In genomic region chr10:88528791-88529190, GRCh38 we compare ENCODE assay signal across 32 cellular contexts. TPM values are rescaled to one million over a fixed set of nuclear protein-coding genes. Genes with fewer than 3 reads are reported as not detected.
"Had no signal": no experiment of that assay in that cellular context is flagged by ENCODE, and none has a peak within 500 bp of the region (broad histone marks: within the 10 kb centered on the region; RNA-seq: fewer than 3 reads in every experiment).

No MANE protein-coding gene starts in this region.

- H3K4me1 Mint-ChIP-seq: activated CD4-positive, alpha-beta T cell treated with anti-CD3 and anti-CD28 coated beads, Interleukin-2, amount 10 ng/mL, durations not matched to agents 7 days and 5 days; activated naive CD4-positive, alpha-beta T cell treated with anti-CD3 and anti-CD28 coated beads, Interleukin-2, amount 10 ng/mL, durations not matched to agents 7 days and 5 days; activated naive CD8-positive, alpha-beta T cell treated with anti-CD3 and anti-CD28 coated beads, Interleukin-2, amount 10 ng/mL, durations not matched to agents 7 days and 5 days had no signal

- H3K27ac Mint-ChIP-seq: activated CD4-positive, alpha-beta memory T cell treated with anti-CD3 and anti-CD28 coated beads, Interleukin-2, amount 10 ng/mL, durations not matched to agents 7 days and 5 days; activated CD4-positive, alpha-beta T cell treated with anti-CD3 and anti-CD28 coated beads, Interleukin-2, amount 10 ng/mL, durations not matched to agents 7 days and 5 days; activated naive CD4-positive, alpha-beta T cell treated with anti-CD3 and anti-CD28 coated beads, Interleukin-2, amount 10 ng/mL, durations not matched to agents 7 days and 5 days; activated naive CD4-positive, alpha-beta T cell treated with anti-CD3 and anti-CD28 coated beads, Interleukin-2, amount 50 U/mL, for 72 hours; activated naive CD8-positive, alpha-beta T cell treated with anti-CD3 and anti-CD28 coated beads, Interleukin-2, amount 10 ng/mL, durations not matched to agents 7 days and 5 days; activated T-cell treated with anti-CD3 and anti-CD28 coated beads, Interleukin-2, amount 50 U/mL, for 24 hours; activated T-cell treated with anti-CD3 and anti-CD28 coated beads, Interleukin-2, amount 50 U/mL, for 72 hours; effector memory CD8-positive, alpha-beta T cell; T-helper 17 cell; T-helper 2 cell treated with Interferon-gamma antibody and Interleukin-4, amounts not matched to agents 5 μg/mL and 100 μg/mL, for 36 hours had no signal

- H3K4me3 Mint-ChIP-seq: activated CD4-positive, alpha-beta memory T cell treated with anti-CD3 and anti-CD28 coated beads, Interleukin-2, amount 10 ng/mL, durations not matched to agents 7 days and 5 days; activated CD4-positive, alpha-beta T cell treated with anti-CD3 and anti-CD28 coated beads, Interleukin-2, amount 10 ng/mL, durations not matched to agents 7 days and 5 days; activated naive CD4-positive, alpha-beta T cell treated with anti-CD3 and anti-CD28 coated beads, Interleukin-2, amount 10 ng/mL, durations not matched to agents 7 days and 5 days; activated naive CD8-positive, alpha-beta T cell treated with anti-CD3 and anti-CD28 coated beads, Interleukin-2, amount 10 ng/mL, durations not matched to agents 7 days and 5 days; activated T-cell treated with anti-CD3 and anti-CD28 coated beads, Interleukin-2, amount 50 U/mL, for 24 hours; activated T-cell treated with anti-CD3 and anti-CD28 coated beads, Interleukin-2, amount 50 U/mL, for 72 hours; effector memory CD8-positive, alpha-beta T cell; T-helper 17 cell; T-helper 2 cell treated with Interferon-gamma antibody and Interleukin-4, amounts not matched to agents 5 μg/mL and 100 μg/mL, for 36 hours had no signal

- H3K9me3 Mint-ChIP-seq: activated CD4-positive, alpha-beta memory T cell treated with anti-CD3 and anti-CD28 coated beads, Interleukin-2, amount 10 ng/mL, durations not matched to agents 7 days and 5 days; activated CD4-positive, alpha-beta T cell treated with anti-CD3 and anti-CD28 coated beads, Interleukin-2, amount 10 ng/mL, durations not matched to agents 7 days and 5 days; activated naive CD4-positive, alpha-beta T cell treated with anti-CD3 and anti-CD28 coated beads, Interleukin-2, amount 10 ng/mL, durations not matched to agents 7 days and 5 days; activated naive CD4-positive, alpha-beta T cell treated with anti-CD3 and anti-CD28 coated beads, Interleukin-2, amount 50 U/mL, for 72 hours; activated naive CD8-positive, alpha-beta T cell treated with anti-CD3 and anti-CD28 coated beads, Interleukin-2, amount 10 ng/mL, durations not matched to agents 7 days and 5 days; activated T-cell treated with anti-CD3 and anti-CD28 coated beads, Interleukin-2, amount 50 U/mL, for 24 hours; activated T-cell treated with anti-CD3 and anti-CD28 coated beads, Interleukin-2, amount 50 U/mL, for 72 hours; effector memory CD8-positive, alpha-beta T cell; T-helper 2 cell treated with Interferon-gamma antibody and Interleukin-4, amounts not matched to agents 5 μg/mL and 100 μg/mL, for 36 hours had no signal

- H3K27me3 ChIP-seq: body of pancreas, esophagus muscularis mucosa had no signal

- H3K27me3 Mint-ChIP-seq: activated T-cell treated with anti-CD3 and anti-CD28 coated beads, Interleukin-2, amount 50 U/mL, for 24 hours; effector memory CD8-positive, alpha-beta T cell had no signal

- DNase-seq: activated CD4-positive, alpha-beta memory T cell treated with anti-CD3 and anti-CD28 coated beads, Interleukin-2, amount 10 ng/mL, durations not matched to agents 7 days and 5 days; activated CD4-positive, alpha-beta T cell treated with anti-CD3 and anti-CD28 coated beads for 4 hours; activated CD4-positive, alpha-beta T cell treated with anti-CD3 and anti-CD28 coated beads, Interleukin-2, amount 10 ng/mL, durations not matched to agents 7 days and 5 days; activated CD4-positive, alpha-beta T cell treated with anti-CD3 and anti-CD28 coated beads, Interleukin-2, amount 50 U/mL, for 4 hours; activated CD4-positive, CD25-positive, alpha-beta regulatory T cell; activated CD4-positive, CD25-positive, alpha-beta regulatory T cell treated with anti-CD3 and anti-CD28 coated beads, Interleukin-2, amount 50 U/mL, for 72 hours; activated CD8-positive, alpha-beta memory T cell treated with anti-CD3 and anti-CD28 coated beads, Interleukin-2, amount 50 U/mL, for 48 hours; activated gamma-delta T cell; activated naive CD4-positive, alpha-beta T cell; activated naive CD4-positive, alpha-beta T cell treated with anti-CD3 and anti-CD28 coated beads, Interleukin-2, amount 10 ng/mL, durations not matched to agents 7 days and 5 days; activated naive CD8-positive, alpha-beta T cell treated with anti-CD3 and anti-CD28 coated beads, Interleukin-2, amount 10 ng/mL, durations not matched to agents 7 days and 5 days; activated T-cell treated with anti-CD3 and anti-CD28 coated beads for 4 hours; activated T-cell treated with anti-CD3 and anti-CD28 coated beads, Interleukin-2, amount 50 U/mL, for 24 hours; activated T-cell treated with anti-CD3 and anti-CD28 coated beads, Interleukin-2, amount 50 U/mL, for 72 hours; amniotic stem cell; anterior cingulate cortex; body of pancreas; caudate nucleus; cortex of kidney; dermis blood vessel endothelial cell; effector CD4-positive, alpha-beta T cell; effector memory CD8-positive, alpha-beta T cell; erythroblast; head of caudate nucleus; T-helper 1 cell; T-helper 17 cell; T1000 had no signal

- H3K36me3 Mint-ChIP-seq: activated naive CD4-positive, alpha-beta T cell treated with anti-CD3 and anti-CD28 coated beads, Interleukin-2, amount 10 ng/mL, durations not matched to agents 7 days and 5 days; activated naive CD4-positive, alpha-beta T cell treated with anti-CD3 and anti-CD28 coated beads, Interleukin-2, amount 50 U/mL, for 72 hours; activated naive CD8-positive, alpha-beta T cell treated with anti-CD3 and anti-CD28 coated beads, Interleukin-2, amount 10 ng/mL, durations not matched to agents 7 days and 5 days had no signal

- H3K36me3 ChIP-seq: esophagus muscularis mucosa had no signal

- H3K4me1 ChIP-seq: esophagus muscularis mucosa had no signal

- H3K9me3 ChIP-seq: body of pancreas, esophagus muscularis mucosa had no signal

- H3K4me3 ChIP-seq: body of pancreas, esophagus muscularis mucosa had no signal

- H3K27ac ChIP-seq: body of pancreas, esophagus muscularis mucosa had no signal

- ATAC-seq: activated naive CD4-positive, alpha-beta T cell treated with anti-CD3 and anti-CD28 coated beads, Interleukin-2, amount 50 U/mL, for 72 hours; activated T-cell treated with anti-CD3 and anti-CD28 coated beads, Interleukin-2, amount 50 U/mL, for 72 hours; body of pancreas; effector memory CD8-positive, alpha-beta T cell; T-helper 17 cell had no signal

RNA-seq across cellular contexts. Expression of gene LIPJ, which starts 57.8 kb away (rescaled TPM):
- total RNA-seq: activated CD4-positive, alpha-beta memory T cell treated with anti-CD3 and anti-CD28 coated beads, Interleukin-2, amount 10 ng/mL, durations not matched to agents 7 days and 5 days; activated CD4-positive, alpha-beta T cell treated with anti-CD3 and anti-CD28 coated beads, Interleukin-2, amount 10 ng/mL, durations not matched to agents 7 days and 5 days; activated naive CD4-positive, alpha-beta T cell treated with anti-CD3 and anti-CD28 coated beads, Interleukin-2, amount 50 U/mL, for 72 hours; activated T-cell treated with anti-CD3 and anti-CD28 coated beads, Interleukin-2, amount 50 U/mL, for 72 hours; chondrocyte; dermis blood vessel endothelial cell; T-helper 17 cell had no signal
- polyA plus RNA-seq: fibroblast of lung had no signal
